29 cellular contexts compared by ENCODE assay signal in the genomic region with DNA sequence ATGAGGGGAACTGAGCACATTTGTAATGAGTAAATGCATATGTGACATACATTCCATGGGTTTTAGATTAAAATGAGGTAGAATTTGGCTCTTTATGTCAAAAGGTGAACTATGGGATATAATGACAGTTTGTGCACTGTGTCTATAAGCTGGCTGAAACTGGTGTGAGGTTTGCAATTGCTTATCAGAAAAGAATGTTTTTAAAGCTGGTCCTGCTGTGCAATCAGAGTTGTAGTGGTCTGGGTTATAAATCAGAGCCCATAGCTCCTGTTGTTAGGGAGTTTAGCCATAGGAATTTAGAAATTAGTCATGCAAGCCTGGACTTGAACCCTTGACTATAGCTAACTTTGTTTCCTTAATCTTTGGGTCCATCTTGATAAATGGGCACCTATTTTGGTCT.
"Had no signal": no experiment of that assay in that cellular context is flagged by ENCODE, and none has a peak within 500 bp of the region (broad histone marks: within the 10 kb centered on the region; RNA-seq: fewer than 3 reads in every experiment).

No MANE protein-coding gene starts in this region.

- H3K4me3 Mint-ChIP-seq: activated CD4-positive, alpha-beta memory T cell treated with anti-CD3 and anti-CD28 coated beads for 36 hours; activated CD4-positive, alpha-beta T cell treated with anti-CD3 and anti-CD28 coated beads, Interleukin-2, amount 10 ng/mL, durations not matched to agents 24 days and 14 days; activated naive CD4-positive, alpha-beta T cell treated with anti-CD3 and anti-CD28 coated beads, Interleukin-2, amount 10 ng/mL, durations not matched to agents 7 days and 5 days; activated naive CD8-positive, alpha-beta T cell treated with anti-CD3 and anti-CD28 coated beads, Interleukin-2, amount 10 ng/mL, durations not matched to agents 7 days and 5 days; activated T-helper 1 cell treated with anti-CD3 and anti-CD28 coated beads, Interleukin-12 subunit alpha, Interleukin-12 subunit beta, Interleukin-2, Interleukin-4 antibody, amounts not matched to agents 30 ng/mL and 10 ng/mL and 1 ng/mL, durations not matched to agents 14 hours and 24 hours and 36 hours; naive thymus-derived CD8-positive, alpha-beta T cell; neural crest cell; T-helper 1 cell treated with Interleukin-12 subunit alpha and Interleukin-12 subunit beta and Interleukin-4 antibody, amounts not matched to agents 30 μg/mL and 1 μg/mL, for 36 hours had no signal

- H2AFZ ChIP-seq: parathyroid adenoma had no signal

- H3K4me1 ChIP-seq: body of pancreas, gastrocnemius medialis, parathyroid adenoma had no signal

- H3K27ac Mint-ChIP-seq: activated CD4-positive, alpha-beta memory T cell treated with anti-CD3 and anti-CD28 coated beads for 36 hours; activated CD4-positive, alpha-beta T cell treated with anti-CD3 and anti-CD28 coated beads, Interleukin-2, amount 10 ng/mL, durations not matched to agents 24 days and 14 days; activated naive CD4-positive, alpha-beta T cell treated with anti-CD3 and anti-CD28 coated beads, Interleukin-2, amount 10 ng/mL, durations not matched to agents 7 days and 5 days; activated naive CD8-positive, alpha-beta T cell treated with anti-CD3 and anti-CD28 coated beads, Interleukin-2, amount 10 ng/mL, durations not matched to agents 7 days and 5 days; activated T-helper 1 cell treated with anti-CD3 and anti-CD28 coated beads, Interleukin-12 subunit alpha, Interleukin-12 subunit beta, Interleukin-2, Interleukin-4 antibody, amounts not matched to agents 30 ng/mL and 10 ng/mL and 1 ng/mL, durations not matched to agents 14 hours and 24 hours and 36 hours; naive thymus-derived CD8-positive, alpha-beta T cell; T-helper 1 cell treated with Interleukin-12 subunit alpha and Interleukin-12 subunit beta and Interleukin-4 antibody, amounts not matched to agents 30 μg/mL and 1 μg/mL, for 36 hours had no signal

- H3K27ac ChIP-seq: body of pancreas, cardiac muscle cell, coronary artery, dorsolateral prefrontal cortex, gastrocnemius medialis, parathyroid adenoma, right atrium auricular region, tibial nerve had no signal

- DNase-seq: activated CD4-positive, alpha-beta memory T cell treated with anti-CD3 and anti-CD28 coated beads for 36 hours; activated CD4-positive, alpha-beta T cell treated with anti-CD3 and anti-CD28 coated beads, Interleukin-2, amount 10 ng/mL, durations not matched to agents 24 days and 14 days; activated CD4-positive, CD25-positive, alpha-beta regulatory T cell treated with anti-CD3 and anti-CD28 coated beads, Interleukin-2, amount 50 U/mL, for 72 hours; activated CD8-positive, alpha-beta memory T cell treated with anti-CD3 and anti-CD28 coated beads, Interleukin-2, amount 50 U/mL, for 4 hours; activated effector memory CD4-positive, alpha-beta T cell treated with anti-CD3 and anti-CD28 coated beads, Interleukin-2, amount 50 U/mL, for 16 hours; activated naive CD4-positive, alpha-beta T cell treated with anti-CD3 and anti-CD28 coated beads, Interleukin-2, amount 10 ng/mL, durations not matched to agents 7 days and 5 days; activated naive CD8-positive, alpha-beta T cell treated with anti-CD3 and anti-CD28 coated beads, Interleukin-2, amount 10 ng/mL, durations not matched to agents 7 days and 5 days; activated T-cell treated with anti-CD3 and anti-CD28 coated beads, Interleukin-2, amount 50 U/mL, for 1 hour; amniotic stem cell; body of pancreas; cerebellar nuclear complex; dorsolateral prefrontal cortex; effector memory CD4-positive, alpha-beta T cell; gastrocnemius medialis; glutamatergic neuron; naive thymus-derived CD8-positive, alpha-beta T cell; occipital lobe; stimulated activated CD4-positive, alpha-beta T cell treated with anti-CD3 and anti-CD28 coated beads, Interleukin-15, amount 100 ng/mL, for 24 hours; stimulated activated CD4-positive, alpha-beta T cell treated with anti-CD3 and anti-CD28 coated beads, Interleukin-2, amount 100 ng/mL, for 24 hours; stimulated activated naive CD4-positive, alpha-beta T cell treated with Interleukin-2 at 50 U/mL for 16 hours; T-helper 9 cell had no signal

- H3K36me3 ChIP-seq: cardiac muscle cell, gastrocnemius medialis, right atrium auricular region, tibial nerve had no signal

- H3K4me1 Mint-ChIP-seq: activated naive CD8-positive, alpha-beta T cell treated with anti-CD3 and anti-CD28 coated beads, Interleukin-2, amount 10 ng/mL, durations not matched to agents 7 days and 5 days; neural crest cell had no signal

- H3K9me3 Mint-ChIP-seq: activated CD4-positive, alpha-beta memory T cell treated with anti-CD3 and anti-CD28 coated beads for 36 hours; activated CD4-positive, alpha-beta T cell treated with anti-CD3 and anti-CD28 coated beads, Interleukin-2, amount 10 ng/mL, durations not matched to agents 24 days and 14 days; activated naive CD4-positive, alpha-beta T cell treated with anti-CD3 and anti-CD28 coated beads, Interleukin-2, amount 10 ng/mL, durations not matched to agents 7 days and 5 days; activated naive CD8-positive, alpha-beta T cell treated with anti-CD3 and anti-CD28 coated beads, Interleukin-2, amount 10 ng/mL, durations not matched to agents 7 days and 5 days; activated T-helper 1 cell treated with anti-CD3 and anti-CD28 coated beads, Interleukin-12 subunit alpha, Interleukin-12 subunit beta, Interleukin-2, Interleukin-4 antibody, amounts not matched to agents 30 ng/mL and 10 ng/mL and 1 ng/mL, durations not matched to agents 14 hours and 24 hours and 36 hours; naive thymus-derived CD8-positive, alpha-beta T cell; neural crest cell; T-helper 1 cell treated with Interleukin-12 subunit alpha and Interleukin-12 subunit beta and Interleukin-4 antibody, amounts not matched to agents 30 μg/mL and 1 μg/mL, for 36 hours had no signal

- H3K27me3 ChIP-seq: body of pancreas, cardiac muscle cell, dorsolateral prefrontal cortex, gastrocnemius medialis, right atrium auricular region, tibial nerve had no signal

- ATAC-seq: body of pancreas; gastrocnemius medialis; naive thymus-derived CD8-positive, alpha-beta T cell had no signal

- H3K9me3 ChIP-seq: body of pancreas, gastrocnemius medialis, right atrium auricular region, tibial nerve had no signal

- H3K4me3 ChIP-seq: body of pancreas, cardiac muscle cell, coronary artery, dorsolateral prefrontal cortex, gastrocnemius medialis, right atrium auricular region, tibial nerve had no signal

- H3K9ac ChIP-seq: parathyroid adenoma had no signal

- H3K36me3 Mint-ChIP-seq: activated CD4-positive, alpha-beta memory T cell treated with anti-CD3 and anti-CD28 coated beads for 36 hours; activated naive CD4-positive, alpha-beta T cell treated with anti-CD3 and anti-CD28 coated beads, Interleukin-2, amount 10 ng/mL, durations not matched to agents 7 days and 5 days; activated naive CD8-positive, alpha-beta T cell treated with anti-CD3 and anti-CD28 coated beads, Interleukin-2, amount 10 ng/mL, durations not matched to agents 7 days and 5 days; naive thymus-derived CD8-positive, alpha-beta T cell had no signal
